In genomic region chr20:32793059-32793458, GRCh38 we compare ENCODE assay signal across 14 cellular contexts. TPM values are rescaled to one million over a fixed set of nuclear protein-coding genes. Genes with fewer than 3 reads are reported as not detected.
A peak's percentile ranks its signal among the peaks of the same experiment; 100 is the strongest.
DNase-seq lines count a peak whose midpoint lies in the region; ATAC-seq and TF ChIP-seq lines count a peak whose summit lies in the region.
"Had no signal": no experiment of that assay in that cellular context is flagged by ENCODE, and none has a peak within 500 bp of the region (broad histone marks: within the 10 kb centered on the region; RNA-seq: fewer than 3 reads in every experiment).

No MANE protein-coding gene starts in this region.

- TF ChIP-seq CTCF in GM23338 (conservative IDR thresholded peaks at IDR 0.05; ENCODE audit: low read depth in 2 of 2) (peak in 1 of 2 experiments; percentile 26; a peak in 1 of 4 replicates), neural crest cell (conservative IDR thresholded peaks at IDR 0.05) (peak; percentile 39)

- H3K9me3 Mint-ChIP-seq in activated naive CD4-positive, alpha-beta T cell treated with anti-CD3 and anti-CD28 coated beads, Interleukin-2, amount 10 ng/mL, durations not matched to agents 7 days and 5 days = no peaks in the 10 kb centered on the region
- H3K9me3 Mint-ChIP-seq in GM23338 (no peaks in the 10 kb centered on the region; the same call in 2 of the 3 replicates), neural crest cell (no peaks in the 10 kb centered on the region)
- H3K9me3 Mint-ChIP-seq in activated naive CD8-positive, alpha-beta T cell treated with anti-CD3 and anti-CD28 coated beads, Interleukin-2, amount 10 ng/mL, durations not matched to agents 7 days and 5 days = no peaks in the 10 kb centered on the region
- H3K9me3 Mint-ChIP-seq: brain had no signal

- no peak overlapping the region for H2AFZ ChIP-seq in GM23338

- H3K27me3 ChIP-seq in GM23338 (ENCODE audit: insufficient read depth) = no peaks in the 10 kb centered on the region
- H3K27me3 ChIP-seq: heart left ventricle, right atrium auricular region had no signal

- peaks cover 97% of the 10 kb centered on the region for H3K36me3 ChIP-seq in GM23338 (ENCODE audit: insufficient read depth)
- H3K36me3 ChIP-seq: heart left ventricle, right atrium auricular region had no signal

- CTCF ChIA-PET in activated naive CD4-positive, alpha-beta T cell treated with anti-CD3 and anti-CD28 coated beads, Interleukin-2, amount 10 ng/mL, durations not matched to agents 7 days and 5 days (lab: Charles Lee) = interaction anchor here (1.2 to 2.5 kb wide), 3 partner anchors 14 to 303 kb away, joined by 3 to 12 read pairs (median 6); no protein-coding TSS in a partner anchor

- no peak for ATAC-seq in GM23338
- ATAC-seq in activated naive CD8-positive, alpha-beta T cell treated with anti-CD3 and anti-CD28 coated beads, Interleukin-2, amount 10 ng/mL, durations not matched to agents 7 days and 5 days (ENCODE audit: low read depth) = no peak
- ATAC-seq: PC-3 had no signal

- POLR2A ChIA-PET in activated naive CD8-positive, alpha-beta T cell treated with anti-CD3 and anti-CD28 coated beads, Interleukin-2, amount 10 ng/mL, durations not matched to agents 7 days and 5 days (lab: Charles Lee) = no interaction called here

- no peaks in the 10 kb centered on the region; the same call in 1 of the 2 replicates for H3K9me2 ChIP-seq in GM23338 (ENCODE audit: insufficient read depth)

- H3K4me3 Mint-ChIP-seq in activated naive CD4-positive, alpha-beta T cell treated with anti-CD3 and anti-CD28 coated beads, Interleukin-2, amount 10 ng/mL, durations not matched to agents 7 days and 5 days = peak overlapping the region; percentile 26
- H3K4me3 Mint-ChIP-seq in GM23338 (no peak overlapping the region), neural crest cell (peak overlapping the region; percentile 12)
- H3K4me3 Mint-ChIP-seq in activated naive CD8-positive, alpha-beta T cell treated with anti-CD3 and anti-CD28 coated beads, Interleukin-2, amount 10 ng/mL, durations not matched to agents 7 days and 5 days = peak overlapping the region; percentile 31

- H3K4me1 Mint-ChIP-seq in activated naive CD4-positive, alpha-beta T cell treated with anti-CD3 and anti-CD28 coated beads, Interleukin-2, amount 10 ng/mL, durations not matched to agents 7 days and 5 days = peaks cover 37% of the 10 kb centered on the region
- H3K4me1 Mint-ChIP-seq in GM23338 (peaks cover 51% of the 10 kb centered on the region), neural crest cell (peaks cover 39% of the 10 kb centered on the region)
- H3K4me1 Mint-ChIP-seq in activated naive CD8-positive, alpha-beta T cell treated with anti-CD3 and anti-CD28 coated beads, Interleukin-2, amount 10 ng/mL, durations not matched to agents 7 days and 5 days = peaks cover 27% of the 10 kb centered on the region

- H3K36me3 Mint-ChIP-seq in activated naive CD4-positive, alpha-beta T cell treated with anti-CD3 and anti-CD28 coated beads, Interleukin-2, amount 10 ng/mL, durations not matched to agents 7 days and 5 days = no peaks in the 10 kb centered on the region
- peaks cover 99% of the 10 kb centered on the region for H3K36me3 Mint-ChIP-seq in GM23338 (ENCODE audit: low read depth)
- H3K36me3 Mint-ChIP-seq in activated naive CD8-positive, alpha-beta T cell treated with anti-CD3 and anti-CD28 coated beads, Interleukin-2, amount 10 ng/mL, durations not matched to agents 7 days and 5 days = peaks cover 3% of the 10 kb centered on the region
- peaks cover 10% of the 10 kb centered on the region for H3K36me3 Mint-ChIP-seq in neural crest cell (ENCODE audit: low read depth)

- in situ Hi-C loops in KBM-7 (cut with MboI; ENCODE audit: low pct_unique_long_range_greater_than_20kb, low sequenced_read_pairs) = no loop called here

- peaks cover 98% of the 10 kb centered on the region for H4K20me1 ChIP-seq in GM23338 (replicated peaks; ENCODE audit: insufficient read depth)

- H3K27me3 Mint-ChIP-seq in activated naive CD4-positive, alpha-beta T cell treated with anti-CD3 and anti-CD28 coated beads, Interleukin-2, amount 10 ng/mL, durations not matched to agents 7 days and 5 days = no peaks in the 10 kb centered on the region
- H3K27me3 Mint-ChIP-seq in GM23338 (ENCODE audit: insufficient read depth, low read depth, poor library complexity) (peaks cover 74% of the 10 kb centered on the region), neural crest cell (ENCODE audit: low read depth) (no peaks in the 10 kb centered on the region)
- H3K27me3 Mint-ChIP-seq in activated naive CD8-positive, alpha-beta T cell treated with anti-CD3 and anti-CD28 coated beads, Interleukin-2, amount 10 ng/mL, durations not matched to agents 7 days and 5 days = no peaks in the 10 kb centered on the region
- H3K27me3 Mint-ChIP-seq: brain had no signal

- no peak overlapping the region for H3K4me2 ChIP-seq in GM23338

- peak overlapping the region; percentile 88 for H3K27ac Mint-ChIP-seq in activated naive CD4-positive, alpha-beta T cell treated with anti-CD3 and anti-CD28 coated beads, Interleukin-2, amount 10 ng/mL, durations not matched to agents 7 days and 5 days
- H3K27ac Mint-ChIP-seq in GM23338 (peak overlapping the region; percentile 62; the same call in 1 of the 2 replicates), neural crest cell (ENCODE audit: unreplicated experiment) (no peak overlapping the region)
- peak overlapping the region; percentile 77 for H3K27ac Mint-ChIP-seq in activated naive CD8-positive, alpha-beta T cell treated with anti-CD3 and anti-CD28 coated beads, Interleukin-2, amount 10 ng/mL, durations not matched to agents 7 days and 5 days

- no peak overlapping the region for H3K4me3 ChIP-seq in GM23338
- H3K4me3 ChIP-seq: heart left ventricle, right atrium auricular region had no signal

- no peak for DNase-seq in activated naive CD4-positive, alpha-beta T cell treated with anti-CD3 and anti-CD28 coated beads, Interleukin-2, amount 10 ng/mL, durations not matched to agents 7 days and 5 days
- DNase-seq in activated naive CD4-positive, alpha-beta T cell treated with Interleukin-2 at 50 U/mL for 16 hours = no peak
- DNase-seq in GM23338 (ENCODE audit: low spot score) (no peak), neural crest cell (ENCODE audit: low read depth, low spot score) (no peak), KBM-7 (no peak), NCI-H82 (lab: John Stamatoyannopoulos, UW) (no peak)
- DNase-seq in activated naive CD8-positive, alpha-beta T cell treated with anti-CD3 and anti-CD28 coated beads, Interleukin-2, amount 10 ng/mL, durations not matched to agents 7 days and 5 days = no peak
- DNase-seq in stimulated activated CD4-positive, alpha-beta T cell treated with anti-CD3 and anti-CD28 coated beads, Interleukin-15, amount 100 ng/mL, for 24 hours = no peak
- DNase-seq: activated gamma-delta T cell treated with Interleukin-2 at 50 U/mL for 16 hours, heart left ventricle, NCI-H1105, PC-3 had no signal

- H3K79me2 ChIP-seq in GM23338 (replicated peaks; ENCODE audit: insufficient read depth) = peaks cover 95% of the 10 kb centered on the region

- H3K27ac ChIP-seq in GM23338 (ENCODE audit: low read depth) = peak overlapping the region; percentile 92
- H3K27ac ChIP-seq: heart left ventricle, right atrium auricular region had no signal

- peaks cover 98% of the 10 kb centered on the region for H3F3A ChIP-seq in GM23338 (replicated peaks; ENCODE audit: low read depth)

- H3K4me1 ChIP-seq in GM23338 (ENCODE audit: insufficient read depth) = peaks cover 68% of the 10 kb centered on the region

RNA-seq across cellular contexts. Expression of gene MAPRE1, which starts 26.7 kb away (rescaled TPM):
- total RNA-seq in GM23338 (2014; rRNA removed; shearing (Covaris generic)) = 152 and 177 TPM in 2 replicates
- polyA plus RNA-seq in GM23338 (2016; fragmentation: Nextera tagmentation; extraction: Ambion mirVana) = 61.2 and 69.3 TPM in 2 replicates
- total RNA-seq in activated naive CD8-positive, alpha-beta T cell treated with anti-CD3 and anti-CD28 coated beads, Interleukin-2, amount 10 ng/mL, durations not matched to agents 7 days and 5 days = 100 to 1,000 TPM; 108 to 109 TPM
- 291 and 304 TPM in 2 replicates for total RNA-seq in neural crest cell

RNA-seq across cellular contexts. Expression of gene DNMT3B, which starts 30.9 kb away (rescaled TPM):
- total RNA-seq in GM23338 (2014; rRNA removed; shearing (Covaris generic)) = 2,222 and 2,281 TPM in 2 replicates
- 711 and 726 TPM in 2 replicates for polyA plus RNA-seq in GM23338 (2016; fragmentation: Nextera tagmentation; extraction: Ambion mirVana)
- 1 to 10 TPM; 4.9 to 6.6 TPM for total RNA-seq in activated naive CD8-positive, alpha-beta T cell treated with anti-CD3 and anti-CD28 coated beads, Interleukin-2, amount 10 ng/mL, durations not matched to agents 7 days and 5 days
- total RNA-seq in neural crest cell = 57.3 and 58.0 TPM in 2 replicates

RNA-seq across cellular contexts. Expression of gene COMMD7, which starts 49.8 kb away (rescaled TPM):
- 84.7 and 86.4 TPM in 2 replicates for total RNA-seq in GM23338 (2014; rRNA removed; shearing (Covaris generic))
- polyA plus RNA-seq in GM23338 (2016; fragmentation: Nextera tagmentation; extraction: Ambion mirVana) = 67.3 and 70.4 TPM in 2 replicates
- 10 to 100 TPM; 52.6 to 55.6 TPM for total RNA-seq in activated naive CD8-positive, alpha-beta T cell treated with anti-CD3 and anti-CD28 coated beads, Interleukin-2, amount 10 ng/mL, durations not matched to agents 7 days and 5 days
- 60.4 and 65.3 TPM in 2 replicates for total RNA-seq in neural crest cell

Comparison
In these comparisons a context has a peak if more than half of its experiments do, and no peak if none do; other contexts are left out.
1. RNA of gene DNMT3B, which starts 30.9 kb away (total RNA-seq): 2,222 to 2,281 TPM in GM23338; 57.3 to 58.0 TPM in neural crest cell and 4.9 to 6.6 TPM in activated naive CD8-positive, alpha-beta T cell treated with anti-CD3 and anti-CD28 coated beads, Interleukin-2, amount 10 ng/mL, durations not matched to agents 7 days and 5 days; every median in the first group is over 10 times any median in the second.